18 cellular contexts compared by ENCODE assay signal in the genomic region with DNA sequence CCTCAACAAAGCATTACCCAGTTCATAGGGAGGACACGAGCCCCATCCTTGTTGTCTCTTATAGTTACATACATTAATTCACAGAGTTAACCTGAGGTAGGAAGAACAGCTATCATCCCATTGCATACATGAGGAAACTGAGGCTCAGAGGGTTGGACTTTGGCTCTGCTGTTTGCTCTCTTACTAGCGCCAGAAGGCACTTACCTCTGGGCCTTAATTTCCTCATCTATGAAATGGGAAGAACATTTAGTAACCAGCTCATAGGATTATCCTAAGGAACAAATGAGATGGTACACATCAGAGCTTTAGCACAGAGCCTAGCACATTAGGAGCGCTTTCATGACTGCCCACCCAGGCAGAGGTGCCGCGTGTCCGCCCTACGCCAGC. TPM values are rescaled to one million over a fixed set of nuclear protein-coding genes. Genes with fewer than 3 reads are reported as not detected.
A peak's percentile ranks its signal among the peaks of the same experiment; 100 is the strongest.
DNase-seq lines count a peak whose midpoint lies in the region; ATAC-seq, FAIRE-seq and TF ChIP-seq lines count a peak whose summit lies in the region.
"Had no signal": no experiment of that assay in that cellular context is flagged by ENCODE, and none has a peak within 500 bp of the region (broad histone marks: within the 10 kb centered on the region; RNA-seq: fewer than 3 reads in every experiment).

No MANE protein-coding gene starts in this region.

- no peak overlapping the region for H2AFZ ChIP-seq in K562 (ENCODE audit: low read depth, low read length)
- H2AFZ ChIP-seq in trophoblast cell (ENCODE audit: insufficient read depth, low read length, poor library complexity): no peak overlapping the region
- H2AFZ ChIP-seq: GM23248 had no signal

- peak overlapping the region; percentile 30; the same call in 1 of the 2 replicates for H3K9ac ChIP-seq in HUES64 (ENCODE audit: low read depth, low read length)
- H3K9ac ChIP-seq in K562 (ENCODE audit: insufficient read depth in 1 of 2, low read depth in 2 of 2, low read length in 2 of 2): no peak overlapping the region
- peak overlapping the region; percentile 3; the same call in 1 of the 2 replicates for H3K9ac ChIP-seq in iPS-20b (ENCODE audit: low read depth, low read length)
- H3K9ac ChIP-seq in trophoblast cell (ENCODE audit: low read length): no peak overlapping the region
- H3K9ac ChIP-seq: BLaER1 treated with 17β-estradiol and CSF1 and Interleukin-3, amounts not matched to agents 10 nM and 100 nM; GM23248 had no signal

- H3K27ac ChIP-seq in HUES64 (ENCODE audit: low read depth, low read length): peak overlapping the region; percentile 67
- H3K27ac ChIP-seq in K562 (ENCODE audit: extremely low read depth, low read depth, low read length): no peak overlapping the region
- H3K27ac ChIP-seq in iPS-20b (ENCODE audit: low read length): no peak overlapping the region
- H3K27ac ChIP-seq in tibial nerve: no peak overlapping the region
- H3K27ac ChIP-seq in trophoblast cell (ENCODE audit: low read depth, low read length): no peak overlapping the region
- H3K27ac ChIP-seq in CD8-positive, alpha-beta memory T cell (ENCODE audit: low read depth, low read length): no peak overlapping the region
- H3K27ac ChIP-seq: BLaER1 treated with 17β-estradiol and CSF1 and Interleukin-3, amounts not matched to agents 10 nM and 100 nM; GM23248 had no signal

- 0 out of 2 replicates have a peak, but pooled peaks cover 7% of the 10 kb centered on the region for H4K20me1 ChIP-seq in K562 (replicated peaks; ENCODE audit: control insufficient read depth, insufficient read depth, low read length)

- H3K18ac ChIP-seq in trophoblast cell (ENCODE audit: low read length): no peak overlapping the region

- no peak overlapping the region for H2BK12ac ChIP-seq in trophoblast cell (ENCODE audit: low read length)

- H2AK5ac ChIP-seq in trophoblast cell (ENCODE audit: low read length): no peak overlapping the region

- 68% methylated on average over 7 of the region's 7 CpGs for WGBS in HUES64
- WGBS in K562 (ENCODE audit: insufficient coverage, low coverage, missing lambda C conversion rate): 9% methylated on average over 7 of the region's 7 CpGs
- 49 to 64% methylated on average over 7 of the region's 7 CpGs for WGBS in tibial nerve, 2 donors
- no CpG with 5 or more reads among the region's 7 CpGs for WGBS in trophoblast cell (ENCODE audit: extremely low coverage, insufficient coverage, insufficient read length)

- TF ChIP-seq RAD21 in K562 (CRISPR knock-in tag; conservative IDR thresholded peaks at IDR 0.05 in 1 of 2, IDR thresholded peaks at IDR 0.05 in 1 of 2): no peak

- no peak overlapping the region for H4K91ac ChIP-seq in trophoblast cell (ENCODE audit: low read depth, low read length)

- H3K23ac ChIP-seq in trophoblast cell (ENCODE audit: low read length): no peak overlapping the region

- H3K14ac ChIP-seq in trophoblast cell (ENCODE audit: low read length): no peak overlapping the region

- H3K4ac ChIP-seq in trophoblast cell (ENCODE audit: low read depth, low read length): no peak overlapping the region

- CTCF ChIA-PET in K562 (lab: Yijun Ruan, JAX; ENCODE audit: low intra/inter-chr PET ratio): no interaction called here
- CTCF ChIA-PET in CD8-positive, alpha-beta memory T cell (lab: Charles Lee): no interaction called here

- TF ChIP-seq CTCF in K562 (IDR thresholded peaks at IDR 0.05 in 2 of 3, conservative IDR thresholded peaks at IDR 0.05 in 1 of 3; ENCODE audit: insufficient read depth in 2 of 3, low read depth in 1 of 3, low read length in 3 of 3) (no peak), tibial nerve (IDR thresholded peaks at IDR 0.05) (no peak)

- no peak overlapping the region for H2BK120ac ChIP-seq in trophoblast cell (ENCODE audit: insufficient read depth, low read length, poor library complexity)

- no peaks in the 10 kb centered on the region for H3K36me3 ChIP-seq in HUES64 (ENCODE audit: insufficient read depth, low read length)
- H3K36me3 ChIP-seq in K562 (ENCODE audit: control insufficient read depth, insufficient read depth, low read length): no peaks in the 10 kb centered on the region
- no peaks in the 10 kb centered on the region for H3K36me3 ChIP-seq in iPS-20b (ENCODE audit: insufficient read depth, low read depth, low read length)
- H3K36me3 ChIP-seq in tibial nerve: no peaks in the 10 kb centered on the region
- no peaks in the 10 kb centered on the region for H3K36me3 ChIP-seq in trophoblast cell (ENCODE audit: control insufficient read depth in 1 of 2, insufficient read depth in 2 of 2, low read length in 2 of 2)
- H3K36me3 ChIP-seq in CD8-positive, alpha-beta memory T cell (ENCODE audit: insufficient read depth, low read length): no peaks in the 10 kb centered on the region
- H3K36me3 ChIP-seq: BLaER1 treated with 17β-estradiol and CSF1 and Interleukin-3, amounts not matched to agents 10 nM and 100 nM; HAP-1 had no signal

- H3K27me3 ChIP-seq in HUES64 (ENCODE audit: insufficient read depth, low read length) (peaks cover 5% of the 10 kb centered on the region), K562 (ENCODE audit: control insufficient read depth in 2 of 2, insufficient read depth in 2 of 2, low read length in 2 of 2) (peaks cover 27 to 47% of the 10 kb centered on the region in 2 experiments), iPS-20b (ENCODE audit: insufficient read depth, low read length) (peaks cover 30% of the 10 kb centered on the region), tibial nerve (no peaks in the 10 kb centered on the region), trophoblast cell (ENCODE audit: insufficient read depth, low read length) (no peaks in the 10 kb centered on the region)
- no peaks in the 10 kb centered on the region for H3K27me3 ChIP-seq in CD8-positive, alpha-beta memory T cell (ENCODE audit: insufficient read depth, low read length, poor library complexity, severe bottlenecking)
- H3K27me3 ChIP-seq: BLaER1 treated with 17β-estradiol and CSF1 and Interleukin-3, amounts not matched to agents 10 nM and 100 nM had no signal

- H3K79me2 ChIP-seq in K562 (ENCODE audit: control insufficient read depth, insufficient read depth, low read length) (no peaks in the 10 kb centered on the region), trophoblast cell (ENCODE audit: control insufficient read depth, insufficient read depth, low read length, poor library complexity) (no peaks in the 10 kb centered on the region)

- ATAC-seq in K562 (no peak), HG03039 (IDR thresholded peaks at IDR 0.05; ENCODE audit: unreplicated experiment) (no peak)

- H3K27ac Mint-ChIP-seq in CD8-positive, alpha-beta memory T cell: no peak overlapping the region

- peaks cover 1 to 9% of the 10 kb centered on the region in 2 donors for H3K27me3 Mint-ChIP-seq in CD8-positive, alpha-beta memory T cell

- DNase-seq in K562 (ENCODE audit: extremely low read depth in 1 of 4, low spot score in 3 of 4) (no peak), tibial nerve (ENCODE audit: low spot score in 2 of 2) (no peak), trophoblast cell (no peak)
- DNase-seq in CD8-positive, alpha-beta memory T cell: no peak
- DNase-seq: AML-193; CD4-positive, CD25-positive, alpha-beta regulatory T cell; DMS 273 treated with DMSO at 0.1 percent for 48 hours; GM23248; KG1 had no signal

- no TSS peak for BruUV-seq in K562 (replicated peaks; lab: Mats Ljungman, UMichigan)

- no peaks in the 10 kb centered on the region for H3K9me3 Mint-ChIP-seq in CD8-positive, alpha-beta memory T cell

- TF ChIP-seq EP300 in K562 (IDR thresholded peaks at IDR 0.05; ENCODE audit: low read length) (no peak), tibial nerve (IDR thresholded peaks at IDR 0.05) (no peak)

- intact Hi-C loops in K562 (cut with micrococcal nuclease): no loop called here

- no peaks in the 10 kb centered on the region for H3K4me1 Mint-ChIP-seq in CD8-positive, alpha-beta memory T cell

- no peak overlapping the region for H2BK5ac ChIP-seq in trophoblast cell (ENCODE audit: low read depth, low read length, poor library complexity)

- H3K4me3 Mint-ChIP-seq in CD8-positive, alpha-beta memory T cell: no peak overlapping the region
- H3K4me3 Mint-ChIP-seq: CD4-positive, CD25-positive, alpha-beta regulatory T cell had no signal

- in situ Hi-C loops in K562 (cut with MboI): no loop called here

- H3K4me3 ChIP-seq in HUES64 (ENCODE audit: low read length) (no peak overlapping the region), K562 (no peak overlapping the region), iPS-20b (ENCODE audit: low read length) (peak overlapping the region; percentile 2; the same call in 1 of the 2 replicates), tibial nerve (no peak overlapping the region), trophoblast cell (ENCODE audit: low read depth, low read length) (no peak overlapping the region)
- H3K4me3 ChIP-seq in CD8-positive, alpha-beta memory T cell (ENCODE audit: low read length): no peak overlapping the region
- H3K4me3 ChIP-seq: BLaER1 treated with 17β-estradiol and CSF1 and Interleukin-3, amounts not matched to agents 10 nM and 100 nM; GM23248; HAP-1 had no signal

- H3K4me2 ChIP-seq in K562 (ENCODE audit: insufficient read depth, low read length) (no peak overlapping the region), trophoblast cell (ENCODE audit: low read length) (no peak overlapping the region)
- H3K4me2 ChIP-seq: BLaER1 treated with 17β-estradiol and CSF1 and Interleukin-3, amounts not matched to agents 10 nM and 100 nM had no signal

- H3K9me3 ChIP-seq in HUES64 (ENCODE audit: insufficient read depth, low read depth, low read length): no peaks in the 10 kb centered on the region
- no peaks in the 10 kb centered on the region for H3K9me3 ChIP-seq in K562 (replicated peaks; ENCODE audit: control insufficient read depth, insufficient read depth, low read depth, low read length)
- no peaks in the 10 kb centered on the region for H3K9me3 ChIP-seq in iPS-20b (ENCODE audit: insufficient read depth, low read depth, low read length)
- H3K9me3 ChIP-seq in tibial nerve: no peaks in the 10 kb centered on the region
- H3K9me3 ChIP-seq in trophoblast cell (ENCODE audit: insufficient read depth, low read depth, low read length): no peaks in the 10 kb centered on the region
- H3K9me3 ChIP-seq in CD8-positive, alpha-beta memory T cell (ENCODE audit: low read length): no peaks in the 10 kb centered on the region
- H3K9me3 ChIP-seq: BLaER1 treated with 17β-estradiol and CSF1 and Interleukin-3, amounts not matched to agents 10 nM and 100 nM; HAP-1 had no signal

- POLR2A ChIA-PET in K562 (lab: Yijun Ruan, JAX): interaction anchor here (0.6 to 1.1 kb wide), 2 partner anchors 8 to 25 kb away, joined by 3 read pairs; no protein-coding TSS in a partner anchor
- POLR2A ChIA-PET in CD8-positive, alpha-beta memory T cell (lab: Charles Lee): no interaction called here

- H4K8ac ChIP-seq in trophoblast cell (ENCODE audit: low read depth, low read length): no peak overlapping the region

- peaks cover 4% of the 10 kb centered on the region for H3K9me1 ChIP-seq in K562 (ENCODE audit: control insufficient read depth, insufficient read depth, low read length)

- H3K4me1 ChIP-seq in HUES64 (ENCODE audit: insufficient read depth, low read length) (peaks cover 27% of the 10 kb centered on the region), K562 (replicated peaks in 1 of 2; ENCODE audit: control insufficient read depth in 2 of 2, insufficient read depth in 2 of 2, low read length in 2 of 2) (no peaks in the 10 kb centered on the region; a peak in 1 of 5 replicates), iPS-20b (ENCODE audit: insufficient read depth, low read length) (peaks cover 19% of the 10 kb centered on the region; the same call in 1 of the 2 replicates), tibial nerve (peaks cover 0 to 9% (median 0%) of the 10 kb centered on the region in 4 donors), trophoblast cell (ENCODE audit: control insufficient read depth in 1 of 2, insufficient read depth in 2 of 2, low read length in 2 of 2) (no peaks in the 10 kb centered on the region)
- H3K4me1 ChIP-seq in CD8-positive, alpha-beta memory T cell (ENCODE audit: insufficient read depth, low read length): no peaks in the 10 kb centered on the region

- no peak for TF ChIP-seq POLR2A in K562 (conservative IDR thresholded peaks at IDR 0.05)
- TF ChIP-seq POLR2A in tibial nerve (IDR thresholded peaks at IDR 0.05): no peak

- peaks cover 3 to 7% (median 4%) of the 10 kb centered on the region in 3 donors for H3K36me3 Mint-ChIP-seq in CD8-positive, alpha-beta memory T cell

- FAIRE-seq in K562 (lab: Jason Lieb, UNC): no peak

- no peak overlapping the region for H4K12ac ChIP-seq in trophoblast cell (ENCODE audit: low read depth, low read length)

- H3K79me1 ChIP-seq in trophoblast cell (ENCODE audit: low read length): no peaks in the 10 kb centered on the region

RNA-seq across cellular contexts. Expression of gene NEUROD2, which starts 27.6 kb away (rescaled TPM):
- polyA plus RNA-seq in HUES64 (2013, experiment 1 of 2): not detected
- polyA plus RNA-seq in HUES64 (2013, experiment 2 of 2): not detected
- not detected in 2 replicates for total RNA-seq in K562 (2011; cell fraction: chromatin; rRNA removed; ENCODE audit: low replicate concordance)
- total RNA-seq in K562 (2011; cell fraction: nucleolus; rRNA removed): not detected in 2 replicates
- total RNA-seq in K562 (2011; cell fraction: nucleoplasm; rRNA removed): not detected in 2 replicates
- total RNA-seq in K562 (2014; rRNA removed): not detected in 2 replicates
- not detected in 2 replicates for total RNA-seq in K562 (2014; rRNA removed; fragmentation: Illumina TruSeq; extraction: Trizol)
- total RNA-seq in K562 (2015; rRNA removed; fragmentation: Illumina TruSeq; extraction: Trizol): not detected in 2 replicates
- not detected in 2 replicates for total RNA-seq in K562 (2021)
- not detected in 2 replicates for polyA plus RNA-seq in K562 (2011; rRNA removed)
- polyA plus RNA-seq in K562 (2011; cell fraction: cytosol; rRNA removed): not detected in 2 replicates
- polyA plus RNA-seq in K562 (2011; cell fraction: nucleus; rRNA removed): not detected in 2 replicates
- polyA plus RNA-seq in K562 (2012): 0.01 TPM in 1 of 2 replicates, not detected in the other
- not detected in 2 replicates for polyA plus RNA-seq in K562 (2014; fragmentation: Illumina TruSeq; extraction: Trizol)
- polyA plus RNA-seq in K562 (2014; fragmentation: Nextera tagmentation; extraction: Ambion mirVana): not detected
- polyA plus RNA-seq in K562 (2014; rRNA removed): not detected in 2 replicates
- not detected in 2 replicates for polyA minus RNA-seq in K562 (2011; rRNA and poly(A)+ RNA removed)
- polyA minus RNA-seq in K562 (2011; cell fraction: cytosol; rRNA and poly(A)+ RNA removed): not detected in 2 replicates
- polyA minus RNA-seq in K562 (2011; cell fraction: nucleus; rRNA and poly(A)+ RNA removed): not detected in 2 replicates
- total RNA-seq in tibial nerve: not detected
- not detected in 2 replicates for polyA plus RNA-seq in trophoblast cell (2013)
- not detected for total RNA-seq in CD8-positive, alpha-beta memory T cell
- polyA plus RNA-seq in CD8-positive, alpha-beta memory T cell: not detected
- total RNA-seq: A673; Calu3; CD4-positive, CD25-positive, alpha-beta regulatory T cell; Daoy; GM23248; HT1080 had no signal
- polyA plus RNA-seq: CD4-positive, CD25-positive, alpha-beta regulatory T cell; GM23248 had no signal

RNA-seq across cellular contexts. Expression of gene PPP1R1B, which starts 46.7 kb away (rescaled TPM):
- 4.8 TPM for polyA plus RNA-seq in HUES64 (2013, experiment 1 of 2)
- polyA plus RNA-seq in HUES64 (2013, experiment 2 of 2): 3.7 TPM
- not detected in 2 replicates for total RNA-seq in K562 (2011; cell fraction: chromatin; rRNA removed; ENCODE audit: low replicate concordance)
- total RNA-seq in K562 (2011; cell fraction: nucleolus; rRNA removed): not detected in 2 replicates
- not detected in 2 replicates for total RNA-seq in K562 (2011; cell fraction: nucleoplasm; rRNA removed)
- total RNA-seq in K562 (2014; rRNA removed) (not detected in 2 replicates), K562 (2014; rRNA removed; fragmentation: Illumina TruSeq; extraction: Trizol) (0.07 TPM in 1 of 2 replicates, not detected in the other), K562 (2015; rRNA removed; fragmentation: Illumina TruSeq; extraction: Trizol) (not detected in 2 replicates), K562 (2021) (0.18 TPM in 1 of 2 replicates, not detected in the other), tibial nerve (10 to 100 TPM; 10.4 to 20.4 (median 12.7) TPM)
- polyA plus RNA-seq in K562 (2011; rRNA removed) (0.10 TPM in 1 of 2 replicates, not detected in the other), K562 (2014; fragmentation: Illumina TruSeq; extraction: Trizol) (0.10 TPM in 1 of 2 replicates, not detected in the other), K562 (2014; fragmentation: Nextera tagmentation; extraction: Ambion mirVana) (under 1 TPM in 1 of 2 experiments, not detected in 1; 0.07 TPM), K562 (2014; rRNA removed) (not detected in 2 replicates)
- polyA plus RNA-seq in K562 (2011; cell fraction: cytosol; rRNA removed): 0.15 TPM in 1 of 2 replicates, not detected in the other
- polyA plus RNA-seq in K562 (2011; cell fraction: nucleus; rRNA removed): 0.07 TPM in 1 of 2 replicates, not detected in the other
- 0.06 and 0.14 TPM in 2 replicates for polyA plus RNA-seq in K562 (2012)
- polyA minus RNA-seq in K562 (2011; rRNA and poly(A)+ RNA removed): not detected in 2 replicates
- polyA minus RNA-seq in K562 (2011; cell fraction: cytosol; rRNA and poly(A)+ RNA removed): not detected in 2 replicates
- polyA minus RNA-seq in K562 (2011; cell fraction: nucleus; rRNA and poly(A)+ RNA removed): not detected in 2 replicates
- 0.07 and 0.12 TPM in 2 replicates for polyA plus RNA-seq in trophoblast cell (2013)
- total RNA-seq in CD8-positive, alpha-beta memory T cell: not detected
- polyA plus RNA-seq in CD8-positive, alpha-beta memory T cell: not detected
- total RNA-seq: CD4-positive, CD25-positive, alpha-beta regulatory T cell; Daoy; GM23248; HT1080 had no signal
- polyA plus RNA-seq: CD4-positive, CD25-positive, alpha-beta regulatory T cell; GM23248 had no signal

RNA-seq across cellular contexts. Expression of gene STARD3, which starts 56.9 kb away (rescaled TPM):
- polyA plus RNA-seq in HUES64 (2013, experiment 1 of 2): 31.9 TPM
- polyA plus RNA-seq in HUES64 (2013, experiment 2 of 2): 33.5 TPM
- 89.9 and 212 TPM in 2 replicates for total RNA-seq in K562 (2011; cell fraction: chromatin; rRNA removed; ENCODE audit: low replicate concordance)
- total RNA-seq in K562 (2011; cell fraction: nucleolus; rRNA removed): 162 and 190 TPM in 2 replicates
- total RNA-seq in K562 (2011; cell fraction: nucleoplasm; rRNA removed): 132 TPM in 2 replicates
- total RNA-seq in K562 (2014; rRNA removed) (41.1 and 46.0 TPM in 2 replicates), K562 (2014; rRNA removed; fragmentation: Illumina TruSeq; extraction: Trizol) (18.6 and 22.0 TPM in 2 replicates), K562 (2015; rRNA removed; fragmentation: Illumina TruSeq; extraction: Trizol) (31.6 and 32.1 TPM in 2 replicates), K562 (2021) (60.2 and 69.3 TPM in 2 replicates), tibial nerve (100 to 1,000 TPM in 3 of 4 donors, 10 to 100 TPM in 1; 85.3 to 170 (median 108) TPM)
- polyA plus RNA-seq in K562 (2011; rRNA removed) (64.4 and 64.9 TPM in 2 replicates), K562 (2014; fragmentation: Illumina TruSeq; extraction: Trizol) (51.1 and 62.4 TPM in 2 replicates), K562 (2014; fragmentation: Nextera tagmentation; extraction: Ambion mirVana) (1 to 10 TPM in 1 of 2 experiments, under 1 TPM in 1; 0.63 to 1.9 TPM), K562 (2014; rRNA removed) (79.9 and 87.0 TPM in 2 replicates)
- polyA plus RNA-seq in K562 (2011; cell fraction: cytosol; rRNA removed): 45.8 and 114 TPM in 2 replicates
- 254 and 418 TPM in 2 replicates for polyA plus RNA-seq in K562 (2011; cell fraction: nucleus; rRNA removed)
- polyA plus RNA-seq in K562 (2012): 58.5 and 83.7 TPM in 2 replicates
- polyA minus RNA-seq in K562 (2011; rRNA and poly(A)+ RNA removed): 27.4 and 54.1 TPM in 2 replicates
- polyA minus RNA-seq in K562 (2011; cell fraction: cytosol; rRNA and poly(A)+ RNA removed): 25.1 and 39.6 TPM in 2 replicates
- polyA minus RNA-seq in K562 (2011; cell fraction: nucleus; rRNA and poly(A)+ RNA removed): 62.2 and 85.6 TPM in 2 replicates
- polyA plus RNA-seq in trophoblast cell (2013): 51.9 and 53.4 TPM in 2 replicates
- total RNA-seq in CD8-positive, alpha-beta memory T cell: 10 to 100 TPM; 71.4 to 74.1 TPM
- 44.5 TPM for polyA plus RNA-seq in CD8-positive, alpha-beta memory T cell

Comparison
In these comparisons a context has a peak if more than half of its experiments do, and no peak if none do; other contexts are left out.
1. H3K9ac ChIP-seq: peak in HUES64 (single experiment) and iPS-20b (single experiment); none in K562 (0 of 2) and trophoblast cell (single experiment).
2. RNA of gene PPP1R1B, which starts 46.7 kb away (total RNA-seq): 10.4 to 20.4 TPM in tibial nerve; 0.07 to 0.18 TPM in K562 and not detected in CD8-positive, alpha-beta memory T cell; every median in the first group is over 4 times any median in the second.